Comparison of ENCODE assay signal across 1 cellular context in genomic region chr4:182895791-182896292, GRCh38.
TF ChIP-seq lines count a peak whose summit lies in the region.

No MANE protein-coding gene starts in this region.

TF ChIP-seq in HepG2, 621 proteins besides CTCF, POLR2A, EP300 and RAD21 (continued from another document and continues in another):
- no peak for TF ChIP-seq E2F5 (CRISPR knock-in tag; conservative IDR thresholded peaks at IDR 0.05)
- TF ChIP-seq REPIN1 (CRISPR knock-in tag; IDR thresholded peaks at IDR 0.05; ENCODE audit: borderline replicate concordance, low read depth): no peak; the same call in 1 of the 2 replicates
- TF ChIP-seq ZNF709 (CRISPR knock-in tag; IDR thresholded peaks at IDR 0.05): peak; percentile 82; the same call in 1 of the 2 replicates
- peak; percentile 56; the same call in 1 of the 2 replicates for TF ChIP-seq ZHX1 (CRISPR knock-in tag; IDR thresholded peaks at IDR 0.05; ENCODE audit: low read depth)
- TF ChIP-seq ATF7 (IDR thresholded peaks at IDR 0.05): no peak
- TF ChIP-seq ATF7 (CRISPR knock-in tag; IDR thresholded peaks at IDR 0.05): 0 out of 2 replicates have a peak, but pooled peaks have one; percentile 27
- TF ChIP-seq EED (CRISPR knock-in tag; IDR thresholded peaks at IDR 0.05): no peak
- no peak for TF ChIP-seq ZFYVE20 (CRISPR knock-in tag; IDR thresholded peaks at IDR 0.05; ENCODE audit: borderline replicate concordance, low read depth)
- TF ChIP-seq HNF1B (CRISPR knock-in tag; IDR thresholded peaks at IDR 0.05): peak; percentile 96
- peak; percentile 73 for TF ChIP-seq SNAPC4 (CRISPR knock-in tag; IDR thresholded peaks at IDR 0.05)
- TF ChIP-seq BRF2 (CRISPR knock-in tag; IDR thresholded peaks at IDR 0.05): no peak
- no peak for TF ChIP-seq ARHGAP35 (CRISPR knock-in tag; IDR thresholded peaks at IDR 0.05; ENCODE audit: borderline replicate concordance)
- no peak for TF ChIP-seq FOXO4 (CRISPR knock-in tag; conservative IDR thresholded peaks at IDR 0.05)
- TF ChIP-seq ZNF816 (CRISPR knock-in tag; IDR thresholded peaks at IDR 0.05; ENCODE audit: borderline replicate concordance): no peak; the same call in 1 of the 2 replicates
- no peak for TF ChIP-seq BCL3 (CRISPR knock-in tag; IDR thresholded peaks at IDR 0.05)
- TF ChIP-seq CHCHD3 (CRISPR knock-in tag; IDR thresholded peaks at IDR 0.05): no peak
- TF ChIP-seq ZNF512B (CRISPR knock-in tag; IDR thresholded peaks at IDR 0.05; ENCODE audit: borderline replicate concordance): no peak
- TF ChIP-seq ZSCAN25 (CRISPR knock-in tag; IDR thresholded peaks at IDR 0.05): no peak
- TF ChIP-seq CCAR2 (optimal IDR thresholded peaks at IDR 0.05; ENCODE audit: low read depth, low read length): no peak
- 0 out of 2 replicates have a peak, but pooled peaks have one; percentile 44 for TF ChIP-seq TOPORS (CRISPR knock-in tag; IDR thresholded peaks at IDR 0.05)
- peak; percentile 86 for TF ChIP-seq ZBTB38 (CRISPR knock-in tag; IDR thresholded peaks at IDR 0.05)
- TF ChIP-seq ZNF354B (CRISPR knock-in tag; IDR thresholded peaks at IDR 0.05): no peak
- TF ChIP-seq ZNF646 (CRISPR knock-in tag; IDR thresholded peaks at IDR 0.05): no peak
- peak; percentile 97 for TF ChIP-seq MIXL1 (CRISPR knock-in tag; IDR thresholded peaks at IDR 0.05)
- no peak for TF ChIP-seq HNRNPL (IDR thresholded peaks at IDR 0.05; ENCODE audit: low read depth, low read length)
- no peak for TF ChIP-seq RBAK (CRISPR knock-in tag; IDR thresholded peaks at IDR 0.05)
- no peak for TF ChIP-seq ZBTB14 (CRISPR knock-in tag; IDR thresholded peaks at IDR 0.05)
- no peak for TF ChIP-seq FIP1L1 (IDR thresholded peaks at IDR 0.05; ENCODE audit: borderline replicate concordance, insufficient read depth, low read depth, low read length)
- TF ChIP-seq ZNF546 (CRISPR knock-in tag; conservative IDR thresholded peaks at IDR 0.05): no peak
